Comparison of ENCODE assay signal across 8 cellular contexts in the genomic region with DNA sequence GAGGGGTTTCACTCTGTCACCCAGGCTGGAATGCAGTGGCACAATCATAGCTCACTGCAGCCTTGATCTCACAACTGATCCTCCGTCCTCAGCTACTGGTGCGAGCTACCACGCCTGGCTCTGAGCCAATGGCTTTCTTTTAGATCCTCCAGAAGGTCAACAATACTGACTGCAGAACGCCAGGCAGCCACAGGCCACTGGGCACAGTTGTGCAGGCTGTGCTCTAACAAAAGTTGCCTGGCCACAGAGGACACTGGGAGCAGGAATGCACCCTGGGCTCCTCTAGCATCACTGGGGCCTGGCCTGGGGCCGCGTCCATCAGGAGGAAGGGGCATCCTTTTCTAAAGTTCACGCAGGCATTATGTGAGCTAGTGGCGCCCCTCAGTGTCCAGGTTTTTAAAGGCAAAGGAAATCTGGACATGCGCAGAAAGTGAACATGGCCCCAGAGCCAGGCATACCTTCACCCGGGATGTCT. TPM values are rescaled to one million over a fixed set of nuclear protein-coding genes. Genes with fewer than 3 reads are reported as not detected.
A peak's percentile ranks its signal among the peaks of the same experiment; 100 is the strongest.
DNase-seq lines count a peak whose midpoint lies in the region; ATAC-seq and TF ChIP-seq lines count a peak whose summit lies in the region.

No MANE protein-coding gene starts in this region.

- H3K27me3 ChIP-seq in breast epithelium (peaks cover 0 to 33% of the 10 kb centered on the region in 2 donors), foreskin keratinocyte (no peaks in the 10 kb centered on the region), thyroid gland (no peaks in the 10 kb centered on the region)
- H3K27me3 ChIP-seq in CD8-positive, alpha-beta T cell (ENCODE audit: insufficient read depth, low read length), result no peaks in the 10 kb centered on the region

- H3K9me3 Mint-ChIP-seq in MCF 10A (ENCODE audit: unreplicated experiment), result no peaks in the 10 kb centered on the region
- H3K9me3 Mint-ChIP-seq in CD8-positive, alpha-beta T cell, result no peaks in the 10 kb centered on the region

- WGBS in thyroid gland, 2 donors, result 9 to 21% methylated on average over 5 to 6 of the region's 10 CpGs

- H3K36me3 ChIP-seq in breast epithelium (no peaks in the 10 kb centered on the region), thyroid gland (no peaks in the 10 kb centered on the region)
- H3K36me3 ChIP-seq in CD8-positive, alpha-beta T cell (ENCODE audit: insufficient read depth, low read length), result no peaks in the 10 kb centered on the region

- no peak for TF ChIP-seq POLR2A in breast epithelium (IDR thresholded peaks at IDR 0.05)
- no peak for TF ChIP-seq POLR2A in thyroid gland (IDR thresholded peaks at IDR 0.05)

- H3K4me3 ChIP-seq in breast epithelium (no peak overlapping the region), thyroid gland (replicated peaks in 1 of 3) (no peak overlapping the region)
- H3K4me3 ChIP-seq in CD8-positive, alpha-beta T cell (ENCODE audit: low read depth, low read length), result no peak overlapping the region

- intact Hi-C loops in MCF 10A (cut with micrococcal nuclease), result loop anchor here (1.0 to 5.0 kb wide), 2 partner anchors 411 to 467 kb away; no protein-coding TSS in a partner anchor
- intact Hi-C loops in breast epithelium (cut with DNase I; ENCODE audit: low total_unique reads), result no loop called here
- intact Hi-C loops in thyroid gland (cut with DNase I), result no loop called here
- intact Hi-C loops in CD8-positive, alpha-beta T cell (cut with DNase I, micrococcal nuclease), result no loop called here

- DNase-seq in MCF 10A (ENCODE audit: unreplicated experiment), result peak; percentile 57
- DNase-seq in breast epithelium (ENCODE audit: low spot score in 2 of 2), result no peak
- DNase-seq in RPMI7951 (ENCODE audit: low read depth), result peak; percentile 52
- DNase-seq in foreskin keratinocyte, result no peak
- peak; percentile 61 to 72 for DNase-seq in thyroid gland
- no peak for DNase-seq in CD8-positive, alpha-beta T cell

- no peaks in the 10 kb centered on the region for H3K27me3 Mint-ChIP-seq in MCF 10A (ENCODE audit: insufficient read depth, unreplicated experiment)
- H3K27me3 Mint-ChIP-seq in CD8-positive, alpha-beta T cell (ENCODE audit: low read depth), result no peaks in the 10 kb centered on the region

- POLR2A ChIA-PET in MCF 10A (lab: Yijun Ruan, JAX), result no interaction called here
- POLR2A ChIA-PET in CD8-positive, alpha-beta T cell (lab: Charles Lee), result no interaction called here

- no TSS peak for BruUV-seq in MCF 10A (replicated peaks; lab: Mats Ljungman, UMichigan)

- H3K4me3 Mint-ChIP-seq in MCF 10A (ENCODE audit: unreplicated experiment), result no peak overlapping the region
- no peak overlapping the region for H3K4me3 Mint-ChIP-seq in CD8-positive, alpha-beta T cell

- no peak for ATAC-seq in foreskin keratinocyte
- no peak for ATAC-seq in HG02610 (IDR thresholded peaks at IDR 0.05; ENCODE audit: unreplicated experiment)
- no peak for ATAC-seq in HG02763 (IDR thresholded peaks at IDR 0.05; ENCODE audit: unreplicated experiment)
- ATAC-seq in CD8-positive, alpha-beta T cell, result no peak

- TF ChIP-seq CTCF in MCF 10A (IDR thresholded peaks at IDR 0.05; ENCODE audit: unreplicated experiment) (peak; percentile 33), breast epithelium (IDR thresholded peaks at IDR 0.05) (peak in 1 of 3 donors; percentile 19), foreskin keratinocyte (conservative IDR thresholded peaks at IDR 0.05) (peak; percentile 59), thyroid gland (IDR thresholded peaks at IDR 0.05) (peak in 3 of 6 experiments; percentile 19 to 34 (median 32))
- no peak for TF ChIP-seq CTCF in CD8-positive, alpha-beta T cell (IDR thresholded peaks at IDR 0.05)

- CTCF ChIA-PET in MCF 10A (lab: Yijun Ruan, JAX), result interaction anchor here (0.6 to 1.9 kb wide), 7 partner anchors 13 to 467 kb away, joined by 3 to 5 read pairs (median 4); no protein-coding TSS in a partner anchor
- CTCF ChIA-PET in CD8-positive, alpha-beta T cell (lab: Charles Lee), result interaction anchor here (0.8 to 1.1 kb wide), 2 partner anchors 46 to 467 kb away, joined by 3 read pairs; no protein-coding TSS in a partner anchor

- H3K4me1 ChIP-seq in breast epithelium, result no peaks in the 10 kb centered on the region
- peaks cover 14% of the 10 kb centered on the region for H3K4me1 ChIP-seq in foreskin keratinocyte
- no peaks in the 10 kb centered on the region for H3K4me1 ChIP-seq in thyroid gland
- H3K4me1 ChIP-seq in CD8-positive, alpha-beta T cell (ENCODE audit: insufficient read depth, low read length), result no peaks in the 10 kb centered on the region

- peaks cover 26% of the 10 kb centered on the region for H3K4me1 Mint-ChIP-seq in MCF 10A (ENCODE audit: insufficient read depth, unreplicated experiment)
- H3K4me1 Mint-ChIP-seq in CD8-positive, alpha-beta T cell (ENCODE audit: low read depth), result no peaks in the 10 kb centered on the region

- no peaks in the 10 kb centered on the region for H3K36me3 Mint-ChIP-seq in MCF 10A (ENCODE audit: insufficient read depth, unreplicated experiment)
- no peaks in the 10 kb centered on the region for H3K36me3 Mint-ChIP-seq in CD8-positive, alpha-beta T cell

- H3K9me3 ChIP-seq in breast epithelium, result peaks cover 0 to 11% of the 10 kb centered on the region in 2 donors
- no peaks in the 10 kb centered on the region for H3K9me3 ChIP-seq in thyroid gland
- no peaks in the 10 kb centered on the region for H3K9me3 ChIP-seq in CD8-positive, alpha-beta T cell (ENCODE audit: low read length)

- H3K27ac Mint-ChIP-seq in MCF 10A (ENCODE audit: low read depth, unreplicated experiment), result no peak overlapping the region
- no peak overlapping the region for H3K27ac Mint-ChIP-seq in CD8-positive, alpha-beta T cell

- H3K27ac ChIP-seq in breast epithelium (no peak overlapping the region), foreskin keratinocyte (no peak overlapping the region), thyroid gland (no peak overlapping the region)
- no peak overlapping the region for H3K27ac ChIP-seq in CD8-positive, alpha-beta T cell (ENCODE audit: low read depth, low read length)

RNA-seq across cellular contexts. Expression of gene PORCN, which starts 14.9 kb away (rescaled TPM):
- 29.2 and 39.0 TPM in 2 replicates for total RNA-seq in MCF 10A (2022)
- 10 to 100 TPM; 12.1 to 22.1 (median 17.0) TPM for total RNA-seq in breast epithelium
- 27.2 and 33.6 TPM in 2 replicates for total RNA-seq in RPMI7951 (2014; rRNA removed; shearing (Covaris generic))
- total RNA-seq in foreskin keratinocyte, result 30.6 and 60.1 TPM in 2 replicates
- polyA plus RNA-seq in foreskin keratinocyte, result 34.1 and 60.6 TPM in 2 replicates
- total RNA-seq in thyroid gland, result 10 to 100 TPM; 14.5 to 36.4 (median 21.4) TPM
- 10 to 100 TPM; 18.3 to 19.8 TPM for total RNA-seq in CD8-positive, alpha-beta T cell

RNA-seq across cellular contexts. Expression of gene FTSJ1, which starts 17.9 kb away (rescaled TPM):
- 92.5 and 107 TPM in 2 replicates for total RNA-seq in MCF 10A (2022)
- total RNA-seq in breast epithelium, result 10 to 100 TPM; 31.8 to 55.4 (median 34.8) TPM
- total RNA-seq in RPMI7951 (2014; rRNA removed; shearing (Covaris generic)), result 120 and 137 TPM in 2 replicates
- 110 and 160 TPM in 2 replicates for total RNA-seq in foreskin keratinocyte
- 95.0 and 134 TPM in 2 replicates for polyA plus RNA-seq in foreskin keratinocyte
- 10 to 100 TPM; 45.9 to 64.9 (median 62.5) TPM for total RNA-seq in thyroid gland
- 10 to 100 TPM; 61.4 to 67.4 TPM for total RNA-seq in CD8-positive, alpha-beta T cell

RNA-seq across cellular contexts. Expression of gene SLC38A5, which starts 23.9 kb away (rescaled TPM):
- total RNA-seq in MCF 10A (2022) (1.4 and 2.6 TPM in 2 replicates), breast epithelium (10 to 100 TPM in 1 of 3 donors, 1 to 10 TPM in 1, under 1 TPM in 1; 0.96 to 12.1 (median 3.8) TPM), foreskin keratinocyte (170 and 252 TPM in 2 replicates), thyroid gland (10 to 100 TPM in 3 of 4 donors, 1 to 10 TPM in 1; 9.9 to 76.8 (median 40.1) TPM)
- total RNA-seq in RPMI7951 (2014; rRNA removed; shearing (Covaris generic)), result 0.24 and 0.98 TPM in 2 replicates
- polyA plus RNA-seq in foreskin keratinocyte, result 216 and 317 TPM in 2 replicates
- 1 to 10 TPM; 8.1 to 8.4 TPM for total RNA-seq in CD8-positive, alpha-beta T cell

RNA-seq across cellular contexts. Expression of gene EBP, which starts 27.7 kb away (rescaled TPM):
- 66.9 and 102 TPM in 2 replicates for total RNA-seq in MCF 10A (2022)
- total RNA-seq in breast epithelium, result 10 to 100 TPM; 20.3 to 22.0 (median 20.6) TPM
- total RNA-seq in RPMI7951 (2014; rRNA removed; shearing (Covaris generic)), result 135 and 174 TPM in 2 replicates
- 440 and 479 TPM in 2 replicates for total RNA-seq in foreskin keratinocyte
- polyA plus RNA-seq in foreskin keratinocyte, result 558 and 569 TPM in 2 replicates
- total RNA-seq in thyroid gland, result 10 to 100 TPM; 11.0 to 43.5 (median 35.5) TPM
- total RNA-seq in CD8-positive, alpha-beta T cell, result 10 to 100 TPM; 55.2 to 56.9 TPM

RNA-seq across cellular contexts. Expression of gene TBC1D25, which starts 45.6 kb away (rescaled TPM):
- total RNA-seq in MCF 10A (2022) (14.4 and 18.2 TPM in 2 replicates), breast epithelium (10 to 100 TPM; 11.3 to 13.0 (median 12.5) TPM), foreskin keratinocyte (9.3 and 9.4 TPM in 2 replicates), thyroid gland (10 to 100 TPM in 3 of 4 donors, 1 to 10 TPM in 1; 9.4 to 16.5 (median 12.2) TPM)
- total RNA-seq in RPMI7951 (2014; rRNA removed; shearing (Covaris generic)), result 5.9 and 7.4 TPM in 2 replicates
- polyA plus RNA-seq in foreskin keratinocyte, result 9.6 and 10.6 TPM in 2 replicates
- 10 to 100 TPM; 30.1 to 33.4 TPM for total RNA-seq in CD8-positive, alpha-beta T cell

Comparison
In these comparisons a context has a peak if more than half of its experiments do, and no peak if none do; other contexts are left out.
1. DNase-seq: peak in MCF 10A (single experiment), RPMI7951 (single experiment) and thyroid gland (2 of 2); none in breast epithelium (0 of 2), foreskin keratinocyte (0 of 2) and CD8-positive, alpha-beta T cell (0 of 7).